ENCODE assay signal across 8 cellular contexts in genomic region chrX:33434256-33435092, GRCh38.
A peak's percentile ranks its signal among the peaks of the same experiment; 100 is the strongest.
DNase-seq lines count a peak whose midpoint lies in the region; ATAC-seq, FAIRE-seq and TF ChIP-seq lines count a peak whose summit lies in the region.

No MANE protein-coding gene starts in this region.

- H4K20me1 ChIP-seq in mammary epithelial cell (ENCODE audit: insufficient read depth, low read length) (no peaks in the 10 kb centered on the region), keratinocyte (ENCODE audit: control insufficient read depth, extremely low read depth, insufficient read depth, low read length) (no peaks in the 10 kb centered on the region)

- no peaks in the 10 kb centered on the region for H3K27me3 ChIP-seq in mammary epithelial cell (ENCODE audit: insufficient read depth, low read length)
- H3K27me3 ChIP-seq in keratinocyte (ENCODE audit: control insufficient read depth, extremely low read depth, insufficient read depth, low read length), result no peaks in the 10 kb centered on the region

- H3K27ac ChIP-seq in mammary epithelial cell (ENCODE audit: insufficient read depth, low read depth, low read length), result no peak overlapping the region
- H3K27ac ChIP-seq in keratinocyte (ENCODE audit: control insufficient read depth, insufficient read depth, low read length), result no peak overlapping the region

- H3K9me3 ChIP-seq in mammary epithelial cell (replicated peaks; ENCODE audit: insufficient read depth, low read length) (no peaks in the 10 kb centered on the region), keratinocyte (ENCODE audit: control insufficient read depth, low read depth, low read length) (no peaks in the 10 kb centered on the region)

- FAIRE-seq in keratinocyte (lab: Jason Lieb, UNC), result no peak

- no peak overlapping the region for H3K4me3 ChIP-seq in mammary epithelial cell (replicated peaks in 1 of 3; ENCODE audit: insufficient read depth in 1 of 3, low read depth in 2 of 3, low read length in 3 of 3)
- no peak overlapping the region for H3K4me3 ChIP-seq in keratinocyte (ENCODE audit: control insufficient read depth in 2 of 3, extremely low read depth in 1 of 3, insufficient read depth in 2 of 3, low read depth in 1 of 3, low read length in 3 of 3)

- no peaks in the 10 kb centered on the region for H3K9me1 ChIP-seq in keratinocyte (ENCODE audit: control insufficient read depth, extremely low read depth, insufficient read depth, low read length)

- no peak overlapping the region for H3K9ac ChIP-seq in mammary epithelial cell (ENCODE audit: insufficient read depth, low read length)
- no peak overlapping the region for H3K9ac ChIP-seq in keratinocyte (ENCODE audit: control insufficient read depth, extremely low read depth, insufficient read depth, low read length)

- 20% methylated on average over 10 of the region's 11 CpGs for WGBS in mammary epithelial cell (ENCODE audit: low coverage, missing lambda C conversion rate)

- CTCF ChIA-PET in mammary epithelial cell (lab: Charles Lee; ENCODE audit: low non-redundant PET), result interaction anchor here (0.6 to 0.9 kb wide), 2 partner anchors 841 to 1413 kb away, joined by 3 to 4 read pairs; no protein-coding TSS in a partner anchor

- H3K4me2 ChIP-seq in mammary epithelial cell (ENCODE audit: insufficient read depth, low read depth, low read length) (peak overlapping the region; percentile 33), keratinocyte (ENCODE audit: control insufficient read depth, extremely low read depth, insufficient read depth, low read depth, low read length) (no peak overlapping the region)

- H2AFZ ChIP-seq in mammary epithelial cell (ENCODE audit: low read depth, low read length) (peak overlapping the region; percentile 56), keratinocyte (ENCODE audit: control insufficient read depth, low read length) (peak overlapping the region; percentile 19)

- intact Hi-C loops in mammary epithelial cell (cut with micrococcal nuclease), result loop anchor here (1.0 to 2.0 kb wide), 2 partner anchors 840 to 867 kb away; no protein-coding TSS in a partner anchor

- no peaks in the 10 kb centered on the region for H3K36me3 ChIP-seq in mammary epithelial cell (ENCODE audit: insufficient read depth, low read length)
- H3K36me3 ChIP-seq in keratinocyte (ENCODE audit: control insufficient read depth in 2 of 2, extremely low read depth in 1 of 2, insufficient read depth in 2 of 2, low read length in 2 of 2), result no peaks in the 10 kb centered on the region

- ATAC-seq in GM18858 (IDR thresholded peaks at IDR 0.05; ENCODE audit: unreplicated experiment) (peak; percentile 68), HG03097 (IDR thresholded peaks at IDR 0.05; ENCODE audit: low FRiP score, unreplicated experiment) (no peak)

- H3K4me1 ChIP-seq in mammary epithelial cell (ENCODE audit: insufficient read depth, low read length) (no peaks in the 10 kb centered on the region), keratinocyte (ENCODE audit: control insufficient read depth, extremely low read depth, insufficient read depth, low read length) (no peaks in the 10 kb centered on the region)

- no TSS peak for BruUV-seq in mammary epithelial cell (replicated peaks; lab: Mats Ljungman, UMichigan)

- H3K79me2 ChIP-seq in mammary epithelial cell (ENCODE audit: insufficient read depth, low read length), result no peaks in the 10 kb centered on the region
- H3K79me2 ChIP-seq in keratinocyte (ENCODE audit: control insufficient read depth, insufficient read depth, low read length), result no peaks in the 10 kb centered on the region

- DNase-seq in Ammon's horn (ENCODE audit: low spot score) (peak; percentile 64), SK-MEL-5 (ENCODE audit: low read depth, low spot score) (peak; percentile 71), mammary epithelial cell (peak; percentile 20), keratinocyte (ENCODE audit: low read depth, low spot score) (no peak)
- peak; percentile 28 to 63 for DNase-seq in stimulated activated CD4-positive, alpha-beta T cell treated with anti-CD3 and anti-CD28 coated beads, Interleukin-2, amount 100 ng/mL, for 48 hours

- in situ Hi-C loops in SK-MEL-5 (cut with HindIII; ENCODE audit: low pct_unique_long_range_greater_than_20kb, low sequenced_read_pairs) (no loop called here), mammary epithelial cell (cut with MboI; ENCODE audit: low sequenced_read_pairs in 2 of 2) (loop anchor here (10.0 to 25.0 kb wide), 2 partner anchors 853 to 870 kb away; no protein-coding TSS in a partner anchor)

- dilution Hi-C loops in mammary epithelial cell (cut with HindIII; ENCODE audit: low sequenced_read_pairs) (no loop called here), keratinocyte (cut with MboI; ENCODE audit: extremely low pct_ligation_motif_present, low sequenced_read_pairs) (no loop called here)

- TF ChIP-seq CTCF in LNCAP (IDR thresholded peaks at IDR 0.05), result peak; percentile 55
- TF ChIP-seq CTCF in mammary epithelial cell (conservative IDR thresholded peaks at IDR 0.05 in 1 of 2, IDR thresholded peaks at IDR 0.05 in 1 of 2; ENCODE audit: extremely low read depth in 1 of 2, insufficient read depth in 1 of 2, low read depth in 1 of 2, low read length in 2 of 2), result peak; percentile 90 to 92
- TF ChIP-seq CTCF in keratinocyte (optimal IDR thresholded peaks at IDR 0.05 in 1 of 3, IDR thresholded peaks at IDR 0.05 in 1 of 3, conservative IDR thresholded peaks at IDR 0.05 in 1 of 3; ENCODE audit: extremely low read depth in 1 of 3, insufficient read depth in 2 of 3, low read length in 3 of 3), result peak; percentile 66 to 89 (median 85)
